In genomic region chr1:29320541-29320940, GRCh38 we compare ENCODE assay signal across 27 cellular contexts.
"Had no signal": no experiment of that assay in that cellular context is flagged by ENCODE, and none has a peak within 500 bp of the region (broad histone marks: within the 10 kb centered on the region; RNA-seq: fewer than 3 reads in every experiment).

No MANE protein-coding gene starts in this region.

- H3K27me3 ChIP-seq: ascending aorta, body of pancreas, MG63 had no signal

- H3K4me1 ChIP-seq: ascending aorta, body of pancreas had no signal

- H3K36me3 ChIP-seq: MG63 had no signal

- ATAC-seq: activated CD8-positive, alpha-beta memory T cell treated with anti-CD3 and anti-CD28 coated beads, Interleukin-2, amount 10 ng/mL, durations not matched to agents 7 days and 5 days; body of pancreas; Panc1; Right ventricle myocardium inferior; T-helper 17 cell had no signal

- H3K27ac ChIP-seq: ascending aorta, body of pancreas had no signal

- H3K9me3 ChIP-seq: ascending aorta, body of pancreas, MG63 had no signal

- H3K4me3 ChIP-seq: ascending aorta, body of pancreas, MG63 had no signal

- DNase-seq: activated B cell treated with CpG ODN at 0.5 μM for 24 hours; activated CD4-positive, alpha-beta T cell treated with anti-CD3 and anti-CD28 coated beads for 1 hour; activated CD4-positive, alpha-beta T cell treated with anti-CD3 and anti-CD28 coated beads, Interleukin-2, amount 10 ng/mL, durations not matched to agents 24 days and 14 days; activated CD4-positive, alpha-beta T cell treated with anti-CD3 and anti-CD28 coated beads, Interleukin-2, amount 50 U/mL, for 48 hours; activated CD8-positive, alpha-beta memory T cell treated with anti-CD3 and anti-CD28 coated beads, Interleukin-2, amount 10 ng/mL, durations not matched to agents 7 days and 5 days; activated effector memory CD4-positive, alpha-beta T cell treated with Interleukin-2 at 50 U/mL for 16 hours; activated naive CD4-positive, alpha-beta T cell; activated T-cell treated with anti-CD3 and anti-CD28 coated beads, Interleukin-2, amount 50 U/mL, for 24 hours; body of pancreas; MG63; MV-4-11; NCI-H1092 treated with DMSO at 0.1 percent for 48 hours; NCI-H1417 treated with DMSO at 0.1 percent for 48 hours; NCI-H1694; NCI-H2029; NCI-H2107; NCI-H2171 treated with DMSO at 0.1 percent for 48 hours; NCI-H345; NCI-H510A; NCI-H526 treated with DMSO at 0.1 percent for 48 hours; NCI-H82; RPMI8226; T-helper 17 cell; T-helper 9 cell had no signal
